ENCODE assay signal across 11 cellular contexts in genomic region chr3:180358179-180358578, GRCh38.
"Had no signal": no experiment of that assay in that cellular context is flagged by ENCODE, and none has a peak within 500 bp of the region (broad histone marks: within the 10 kb centered on the region; RNA-seq: fewer than 3 reads in every experiment).

No MANE protein-coding gene starts in this region.

- H3K9me3 ChIP-seq: adrenal gland, testis had no signal

- H3K36me3 ChIP-seq: adrenal gland had no signal

- ATAC-seq: stimulated activated naive CD8-positive, alpha-beta T cell treated with anti-CD3 and anti-CD28 coated beads, Interleukin-15, Interleukin-2, amounts not matched to agents 100 U/mL and 50 U/mL, for 24 hours had no signal

- H3K4me3 ChIP-seq: adrenal gland, dorsolateral prefrontal cortex, testis had no signal

- DNase-seq: activated CD4-positive, alpha-beta T cell treated with anti-CD3 and anti-CD28 coated beads, Interleukin-2, amount 50 U/mL, for 1 hour; activated naive CD4-positive, alpha-beta T cell treated with anti-CD3 and anti-CD28 coated beads, Interleukin-2, amount 50 U/mL, for 16 hours; adrenal gland; dorsolateral prefrontal cortex; hippocampal formation; kidney glomerular epithelial cell; retina; stimulated activated CD4-positive, alpha-beta T cell treated with anti-CD3 and anti-CD28 coated beads, Interleukin-4, amount 100 ng/mL, for 1 hour; stimulated activated CD8-positive, alpha-beta memory T cell treated with anti-CD3 and anti-CD28 coated beads, Interleukin-4, amount 100 ng/mL, for 48 hours; stimulated activated naive CD8-positive, alpha-beta T cell treated with anti-CD3 and anti-CD28 coated beads, Interleukin-15, Interleukin-2, amounts not matched to agents 100 U/mL and 50 U/mL, for 24 hours; testis had no signal

- H3K27me3 ChIP-seq: adrenal gland, dorsolateral prefrontal cortex, testis had no signal
